26 cellular contexts compared by ENCODE assay signal in genomic region chr10:35504132-35504531, GRCh38.
DNase-seq lines count a peak whose midpoint lies in the region; ATAC-seq, FAIRE-seq and TF ChIP-seq lines count a peak whose summit lies in the region.
"Had no signal": no experiment of that assay in that cellular context is flagged by ENCODE, and none has a peak within 500 bp of the region (broad histone marks: within the 10 kb centered on the region; RNA-seq: fewer than 3 reads in every experiment).

No MANE protein-coding gene starts in this region.

- peaks cover 2 to 15% of the 10 kb centered on the region in 2 experiments; a peak in 3 of 5 replicates for H3K36me3 ChIP-seq in HepG2 (replicated peaks in 1 of 2; ENCODE audit: control insufficient read depth in 1 of 2, insufficient read depth in 2 of 2, low read length in 2 of 2)
- no peaks in the 10 kb centered on the region for H3K36me3 ChIP-seq in right lobe of liver
- no peaks in the 10 kb centered on the region for H3K36me3 ChIP-seq in duodenal mucosa (ENCODE audit: control insufficient read depth in 1 of 2, insufficient read depth in 2 of 2, low read length in 2 of 2)
- H3K36me3 ChIP-seq: BE2C, MG63 had no signal

- intact Hi-C loops in HepG2 (cut with micrococcal nuclease; ENCODE audit: unreplicated experiment), result no loop called here
- intact Hi-C loops in right lobe of liver (cut with DNase I), result no loop called here

- H3K27ac Mint-ChIP-seq in progenitor cell of endocrine pancreas, result peak overlapping the region; percentile 69
- H3K27ac Mint-ChIP-seq in endothelial cell (ENCODE audit: unreplicated experiment), result no peak overlapping the region
- H3K27ac Mint-ChIP-seq in type B pancreatic cell, result no peak overlapping the region
- H3K27ac Mint-ChIP-seq: GM23338 had no signal

- H3K9me3 ChIP-seq in HepG2 (ENCODE audit: low read length), result no peaks in the 10 kb centered on the region
- no peaks in the 10 kb centered on the region for H3K9me3 ChIP-seq in right lobe of liver
- H3K9me3 ChIP-seq in duodenal mucosa (ENCODE audit: control insufficient read depth in 1 of 2, low read length in 2 of 2), result no peaks in the 10 kb centered on the region
- H3K9me3 ChIP-seq: BE2C, MG63 had no signal

- H3K9ac ChIP-seq in HepG2 (ENCODE audit: insufficient read depth, low read depth, low read length) (no peak overlapping the region), duodenal mucosa (ENCODE audit: low read depth in 1 of 2, low read length in 2 of 2) (no peak overlapping the region)

- POLR2A ChIA-PET in HepG2 (lab: Yijun Ruan, JAX), result no interaction called here

- H3K4me1 ChIP-seq in HepG2 (ENCODE audit: insufficient read depth, low read length) (peaks cover 28% of the 10 kb centered on the region), right lobe of liver (peaks cover 0 to 7% (median 0%) of the 10 kb centered on the region in 4 donors), duodenal mucosa (ENCODE audit: control insufficient read depth in 1 of 2, insufficient read depth in 2 of 2, low read length in 2 of 2) (peaks cover 44 to 45% of the 10 kb centered on the region in 2 donors)

- H3K9me3 Mint-ChIP-seq in progenitor cell of endocrine pancreas (ENCODE audit: low read depth) (no peaks in the 10 kb centered on the region), endothelial cell (ENCODE audit: unreplicated experiment) (no peaks in the 10 kb centered on the region), type B pancreatic cell (no peaks in the 10 kb centered on the region)
- H3K9me3 Mint-ChIP-seq: CD14-positive monocyte, GM23338, H9 had no signal

- FAIRE-seq in HepG2 (lab: Jason Lieb, UNC), result no peak
- FAIRE-seq: D721Med, G401.6, GM12878, RCC 7860 had no signal

- TF ChIP-seq EP300 in HepG2 (IDR thresholded peaks at IDR 0.05; ENCODE audit: low read depth in 2 of 2, low read length in 2 of 2) (no peak), HepG2 (CRISPR knock-in tag; IDR thresholded peaks at IDR 0.05; ENCODE audit: borderline replicate concordance) (no peak)

- BruUV-seq in HepG2 (replicated peaks; lab: Mats Ljungman, UMichigan), result no TSS peak

- H3K36me3 Mint-ChIP-seq in progenitor cell of endocrine pancreas (ENCODE audit: insufficient read depth) (no peaks in the 10 kb centered on the region), endothelial cell (ENCODE audit: low read depth, unreplicated experiment) (peaks cover 4% of the 10 kb centered on the region), type B pancreatic cell (peaks cover 4% of the 10 kb centered on the region)

- ATAC-seq in HepG2 (peak; percentile 54; the same call in 2 of the 3 replicates), right lobe of liver (no peak)
- ATAC-seq: GM12878, GM23338 had no signal

- H3K27me3 ChIP-seq in HepG2 (ENCODE audit: control insufficient read depth in 1 of 2, insufficient read depth in 2 of 2, low read length in 2 of 2) (no peaks in the 10 kb centered on the region), right lobe of liver (no peaks in the 10 kb centered on the region), duodenal mucosa (ENCODE audit: control insufficient read depth in 1 of 2, insufficient read depth in 2 of 2, low read length in 2 of 2) (no peaks in the 10 kb centered on the region)
- H3K27me3 ChIP-seq: BE2C, MG63 had no signal

- TF ChIP-seq CTCF in HepG2 (CRISPR knock-in tag; IDR thresholded peaks at IDR 0.05) (no peak), right lobe of liver (IDR thresholded peaks at IDR 0.05) (no peak), progenitor cell of endocrine pancreas (IDR thresholded peaks at IDR 0.05; ENCODE audit: unreplicated experiment) (no peak), endothelial cell (IDR thresholded peaks at IDR 0.05; ENCODE audit: unreplicated experiment) (no peak), type B pancreatic cell (conservative IDR thresholded peaks at IDR 0.05) (no peak)

- H3K27me3 Mint-ChIP-seq in progenitor cell of endocrine pancreas (no peaks in the 10 kb centered on the region), endothelial cell (ENCODE audit: unreplicated experiment) (peaks cover 5% of the 10 kb centered on the region), type B pancreatic cell (no peaks in the 10 kb centered on the region)

- in situ Hi-C loops in HepG2 (cut with HindIII; ENCODE audit: extremely low pct_ligation_motif_present, low pct_unique_long_range_greater_than_20kb), result no loop called here

- H3K4me2 ChIP-seq in HepG2 (ENCODE audit: low read depth, low read length), result no peak overlapping the region; the same call in 1 of the 2 replicates
- H3K4me2 ChIP-seq: GM23338 had no signal

- no peak for TF ChIP-seq RAD21 in HepG2 (CRISPR knock-in tag; IDR thresholded peaks at IDR 0.05)

- no peak overlapping the region for H2AFZ ChIP-seq in HepG2 (ENCODE audit: low read length)
- H2AFZ ChIP-seq: GM23338 had no signal

- H3K4me1 Mint-ChIP-seq in progenitor cell of endocrine pancreas (ENCODE audit: low read depth), result peaks cover 18% of the 10 kb centered on the region
- H3K4me1 Mint-ChIP-seq in endothelial cell (ENCODE audit: unreplicated experiment), result peaks cover 51% of the 10 kb centered on the region
- H3K4me1 Mint-ChIP-seq in type B pancreatic cell (ENCODE audit: unreplicated experiment), result no peaks in the 10 kb centered on the region

- peaks cover 4% of the 10 kb centered on the region for H4K20me1 ChIP-seq in HepG2 (ENCODE audit: insufficient read depth, low read length)

- CTCF ChIA-PET in HepG2 (lab: Yijun Ruan, JAX; ENCODE audit: low intra/inter-chr PET ratio, low total read pairs), result no interaction called here

- WGBS in HepG2 (ENCODE audit: low lambda C conversion rate), result 96% methylated on average over 1 of the region's 1 CpG
- 91% methylated on average over 1 of the region's 1 CpG for WGBS in right lobe of liver (ENCODE audit: insufficient coverage, low coverage, low lambda C conversion rate, missing lambda C conversion rate)

- no peak overlapping the region for H3K27ac ChIP-seq in HepG2 (ENCODE audit: extremely low read length, insufficient read depth, low read length)
- no peak overlapping the region for H3K27ac ChIP-seq in right lobe of liver
- no peak overlapping the region for H3K27ac ChIP-seq in duodenal mucosa (ENCODE audit: low read depth, low read length)
- H3K27ac ChIP-seq: SK-N-MC had no signal

- H3K79me2 ChIP-seq in HepG2 (ENCODE audit: insufficient read depth, low read length), result peaks cover 3% of the 10 kb centered on the region

- TF ChIP-seq POLR2A in HepG2 (IDR thresholded peaks at IDR 0.05; ENCODE audit: insufficient read depth in 1 of 2, low read depth in 2 of 2, low read length in 2 of 2) (no peak), right lobe of liver (IDR thresholded peaks at IDR 0.05) (no peak)

- H3K4me3 Mint-ChIP-seq in progenitor cell of endocrine pancreas (ENCODE audit: low read depth) (no peak overlapping the region), endothelial cell (ENCODE audit: unreplicated experiment) (no peak overlapping the region), type B pancreatic cell (no peak overlapping the region)
- H3K4me3 Mint-ChIP-seq: CD14-positive monocyte, GM23338, H9 had no signal

- H3K4me3 ChIP-seq in HepG2 (replicated peaks in 1 of 3; ENCODE audit: insufficient read depth in 1 of 3, low read depth in 2 of 3, low read length in 3 of 3) (no peak overlapping the region), right lobe of liver (no peak overlapping the region), duodenal mucosa (ENCODE audit: low read depth in 1 of 2, low read length in 2 of 2) (peak overlapping the region; percentile 6 to 7)
- H3K4me3 ChIP-seq: GM12878, GM23338, MG63, SK-N-MC had no signal

- DNase-seq in NCI-H1436 (lab: John Stamatoyannopoulos, UW), result peak; percentile 39
- no peak for DNase-seq in NCI-H1436 treated with DMSO at 0.1 percent for 48 hours (lab: John Stamatoyannopoulos, UW)
- DNase-seq in HepG2 (ENCODE audit: low spot score), result no peak
- DNase-seq in right lobe of liver, result no peak
- DNase-seq in progenitor cell of endocrine pancreas (ENCODE audit: low spot score, unreplicated experiment), result no peak
- DNase-seq in endothelial cell (ENCODE audit: low spot score), result no peak
- no peak for DNase-seq in type B pancreatic cell (ENCODE audit: extremely low spot score, unreplicated experiment)
- DNase-seq: 8988T, ACHN, H9, KBM-7, MG63, NCI-H187 treated with DMSO at 0.1 percent for 48 hours, NCI-H2107, NCI-H446 treated with DMSO at 0.1 percent for 48 hours, NCI-H526 treated with DMSO at 0.1 percent for 48 hours, SIG-M5 had no signal

TF ChIP-seq in HepG2, 621 proteins besides CTCF, POLR2A, EP300 and RAD21:
- TF ChIP-seq GPBP1L1 (CRISPR knock-in tag; IDR thresholded peaks at IDR 0.05), result no peak
- TF ChIP-seq ARNTL (CRISPR knock-in tag; IDR thresholded peaks at IDR 0.05), result no peak
- TF ChIP-seq AHR (CRISPR knock-in tag; IDR thresholded peaks at IDR 0.05), result no peak
- TF ChIP-seq KMT2B (CRISPR knock-in tag; IDR thresholded peaks at IDR 0.05), result no peak
- TF ChIP-seq HNF4G (IDR thresholded peaks at IDR 0.05; ENCODE audit: borderline replicate concordance, low read depth, low read length), result no peak
- TF ChIP-seq HNF4G (CRISPR knock-in tag; IDR thresholded peaks at IDR 0.05; ENCODE audit: borderline replicate concordance, low read depth), result no peak
- TF ChIP-seq SRSF9 (IDR thresholded peaks at IDR 0.05; ENCODE audit: borderline replicate concordance, insufficient read depth, low read depth, low read length, poor library complexity, severe bottlenecking), result no peak
- peak; percentile 45 for TF ChIP-seq HNF4A (CRISPR knock-in tag; IDR thresholded peaks at IDR 0.05)
- peak; percentile 59 for TF ChIP-seq ZNF629 (CRISPR knock-in tag; conservative IDR thresholded peaks at IDR 0.05)
- peak; percentile 73; the same call in 1 of the 2 replicates for TF ChIP-seq ZNF121 (CRISPR knock-in tag; IDR thresholded peaks at IDR 0.05)
- TF ChIP-seq ESRRA (CRISPR knock-in tag; IDR thresholded peaks at IDR 0.05; ENCODE audit: low read depth), result no peak

Comparison
In these comparisons a context has a peak if more than half of its experiments do, and no peak if none do; other contexts are left out.
1. H3K4me3 ChIP-seq: peak in duodenal mucosa (2 of 2); none in HepG2 (0 of 3) and right lobe of liver (0 of 3).